In genomic region chr17:38868095-38868967, GRCh38 we compare ENCODE assay signal across 8 cellular contexts. TPM values are rescaled to one million over a fixed set of nuclear protein-coding genes. Genes with fewer than 3 reads are reported as not detected.
DNase-seq lines count a peak whose midpoint lies in the region; ATAC-seq and TF ChIP-seq lines count a peak whose summit lies in the region.

No MANE protein-coding gene starts in this region.

- H3K9me3 ChIP-seq in right lobe of liver, result no peaks in the 10 kb centered on the region

- H3K4me3 Mint-ChIP-seq in activated CD4-positive, alpha-beta T cell treated with anti-CD3 and anti-CD28 coated beads for 36 hours, result peak overlapping the region; percentile 93

- peak overlapping the region; percentile 82 to 96 (median 93) for H3K27ac ChIP-seq in right lobe of liver
- H3K27ac ChIP-seq in temporal lobe (ENCODE audit: low read depth, low read length), result peak overlapping the region; percentile 98

- H3K4me3 ChIP-seq in right lobe of liver, result peak overlapping the region; percentile 79 to 99 (median 94)

- H3K27me3 ChIP-seq in right lobe of liver, result no peaks in the 10 kb centered on the region

- H3K36me3 ChIP-seq in right lobe of liver, result no peaks in the 10 kb centered on the region

- peaks cover 14% of the 10 kb centered on the region for H3K36me3 Mint-ChIP-seq in activated CD4-positive, alpha-beta T cell treated with anti-CD3 and anti-CD28 coated beads for 36 hours (ENCODE audit: low read depth)

- no peak for TF ChIP-seq POLR2A in right lobe of liver (IDR thresholded peaks at IDR 0.05)

- peaks cover 2% of the 10 kb centered on the region for H3K27me3 Mint-ChIP-seq in activated CD4-positive, alpha-beta T cell treated with anti-CD3 and anti-CD28 coated beads for 36 hours

- no peak for TF ChIP-seq CTCF in right lobe of liver (IDR thresholded peaks at IDR 0.05)

- CTCF ChIA-PET in activated CD4-positive, alpha-beta T cell treated with anti-CD3 and anti-CD28 coated beads for 36 hours (lab: Charles Lee), result interaction anchor here (0.6 to 2.2 kb wide), 17 partner anchors 9 to 297 kb away, joined by 3 to 9 read pairs (median 4); partner anchors contain the start of genes LASP1NB and RPL23

- WGBS in right lobe of liver (ENCODE audit: insufficient coverage, low coverage, low lambda C conversion rate, missing lambda C conversion rate), result 14% methylated on average over 25 of the region's 25 CpGs

- intact Hi-C loops in activated CD4-positive, alpha-beta T cell treated with anti-CD3 and anti-CD28 coated beads for 36 hours (cut with DNase I, micrococcal nuclease), result loop anchor here (1.0 to 2.0 kb wide), 3 partner anchors 15 to 194 kb away; partner anchors contain the start of genes EPOP (in 1 of the 2) and RPL23 (in 1 of the 2)
- intact Hi-C loops in right lobe of liver (cut with DNase I), result no loop called here

- peak overlapping the region; percentile 93 for H3K27ac Mint-ChIP-seq in activated CD4-positive, alpha-beta T cell treated with anti-CD3 and anti-CD28 coated beads for 36 hours

- DNase-seq in activated CD4-positive, alpha-beta T cell treated with anti-CD3 and anti-CD28 coated beads for 36 hours, result peak; percentile 51
- DNase-seq in activated CD4-positive, alpha-beta T cell treated with anti-CD3 and anti-CD28 coated beads, Interleukin-2, amount 50 U/mL, for 1 hour, result no peak
- DNase-seq in NCI-H526 treated with DMSO at 0.1 percent for 48 hours (lab: John Stamatoyannopoulos, UW), result peak; percentile 87
- peak; percentile 58 for DNase-seq in cerebellar cortex (ENCODE audit: low spot score)
- peak in 2 of 3 donors; percentile 22 to 61 for DNase-seq in right lobe of liver

- POLR2A ChIA-PET in activated CD4-positive, alpha-beta T cell treated with anti-CD3 and anti-CD28 coated beads for 36 hours (lab: Charles Lee), result interaction anchor here (0.6 to 3.2 kb wide), 6 partner anchors 14 to 297 kb away, joined by 3 to 36 read pairs (median 4); partner anchors contain the start of gene RPL23

- peaks cover 38% of the 10 kb centered on the region for H3K4me1 Mint-ChIP-seq in activated CD4-positive, alpha-beta T cell treated with anti-CD3 and anti-CD28 coated beads for 36 hours

- H3K9me3 Mint-ChIP-seq in activated CD4-positive, alpha-beta T cell treated with anti-CD3 and anti-CD28 coated beads for 36 hours (ENCODE audit: low read depth), result no peaks in the 10 kb centered on the region

- H3K4me1 ChIP-seq in right lobe of liver, result peaks cover 0 to 27% (median 12%) of the 10 kb centered on the region in 4 donors

- no peak for ATAC-seq in activated CD4-positive, alpha-beta T cell treated with anti-CD3 and anti-CD28 coated beads for 36 hours
- ATAC-seq in right lobe of liver (no peak), HG02840 (IDR thresholded peaks at IDR 0.05; ENCODE audit: low FRiP score, unreplicated experiment) (no peak), GM18517 (IDR thresholded peaks at IDR 0.05; ENCODE audit: unreplicated experiment) (no peak)

RNA-seq across cellular contexts. Expression of gene LASP1, which starts 1.5 kb away (rescaled TPM):
- total RNA-seq in activated CD4-positive, alpha-beta T cell treated with anti-CD3 and anti-CD28 coated beads for 36 hours, result 100 to 1,000 TPM; 119 to 144 TPM
- 100 to 1,000 TPM in 2 of 6 experiments, 10 to 100 TPM in 4; 52.2 to 124 (median 84.8) TPM for total RNA-seq in right lobe of liver
- 53.1 TPM for total RNA-seq in temporal lobe

RNA-seq across cellular contexts. Expression of gene RPL23, which starts 14.8 kb away (rescaled TPM):
- total RNA-seq in activated CD4-positive, alpha-beta T cell treated with anti-CD3 and anti-CD28 coated beads for 36 hours, result 1,000 to 10,000 TPM; 1,886 to 1,896 TPM
- total RNA-seq in right lobe of liver (100 to 1,000 TPM; 389 to 609 (median 436) TPM), temporal lobe (919 TPM)

RNA-seq across cellular contexts. Expression of gene CWC25, which starts 43.2 kb away (rescaled TPM):
- total RNA-seq in activated CD4-positive, alpha-beta T cell treated with anti-CD3 and anti-CD28 coated beads for 36 hours, result 10 to 100 TPM; 23.3 to 24.0 TPM
- total RNA-seq in right lobe of liver (10 to 100 TPM in 2 of 6 experiments, 1 to 10 TPM in 4; 6.8 to 13.1 (median 9.2) TPM), temporal lobe (8.4 TPM)

Comparison
In these comparisons a context has a peak if more than half of its experiments do, and no peak if none do; other contexts are left out.
1. intact Hi-C loops: an anchor here in activated CD4-positive, alpha-beta T cell treated with anti-CD3 and anti-CD28 coated beads for 36 hours (1.0 to 2.0 kb wide); none called in right lobe of liver.